1 cellular context compared by ENCODE assay signal in the genomic region with DNA sequence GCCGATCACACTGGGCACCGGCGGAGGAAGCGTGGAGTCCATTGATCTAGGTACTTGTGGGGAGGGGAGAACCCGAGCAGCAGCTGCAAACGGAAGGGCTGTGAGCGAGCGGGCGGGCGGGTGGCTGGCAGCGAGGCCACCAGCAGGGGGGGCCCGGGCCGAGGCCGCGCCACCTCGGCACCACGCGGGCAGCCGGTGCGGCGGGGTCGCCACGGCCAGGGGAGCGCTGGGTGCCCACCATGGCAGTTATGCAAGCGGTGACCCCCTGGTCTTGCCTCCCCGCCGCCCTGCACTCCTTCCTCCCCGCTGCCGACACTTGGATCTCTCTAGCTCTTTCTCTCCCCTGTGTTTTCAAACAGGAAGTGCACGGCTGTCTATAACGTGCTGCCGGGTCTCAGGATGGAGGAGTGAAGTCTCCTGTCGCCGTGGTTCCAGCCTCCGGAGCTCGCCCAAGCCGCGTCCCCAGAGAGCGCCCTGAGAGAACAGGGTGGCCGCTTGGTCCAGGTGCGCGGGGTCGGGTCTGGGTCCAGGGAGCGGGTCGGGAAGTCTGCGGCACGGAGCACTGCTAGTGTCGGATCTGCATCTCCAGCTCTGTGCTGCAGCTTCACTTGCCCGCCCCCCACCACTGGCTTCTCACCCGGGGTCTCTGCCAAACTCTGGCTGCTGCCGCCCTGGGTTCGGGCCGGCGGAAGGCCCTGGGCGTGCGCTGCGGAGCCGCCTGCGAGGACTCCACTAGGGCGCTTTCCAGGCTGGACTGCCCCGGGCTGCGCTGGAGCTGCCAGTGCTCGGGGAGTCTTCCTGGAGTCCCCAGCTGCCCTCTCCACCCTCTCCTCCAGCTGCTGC.
TF ChIP-seq lines count a peak whose summit lies in the region.

No MANE protein-coding gene starts in this region.

TF ChIP-seq in GM12878, 131 proteins besides CTCF, POLR2A, EP300 and RAD21 (continued from another document and continues in another):
- TF ChIP-seq, protein P1, sequence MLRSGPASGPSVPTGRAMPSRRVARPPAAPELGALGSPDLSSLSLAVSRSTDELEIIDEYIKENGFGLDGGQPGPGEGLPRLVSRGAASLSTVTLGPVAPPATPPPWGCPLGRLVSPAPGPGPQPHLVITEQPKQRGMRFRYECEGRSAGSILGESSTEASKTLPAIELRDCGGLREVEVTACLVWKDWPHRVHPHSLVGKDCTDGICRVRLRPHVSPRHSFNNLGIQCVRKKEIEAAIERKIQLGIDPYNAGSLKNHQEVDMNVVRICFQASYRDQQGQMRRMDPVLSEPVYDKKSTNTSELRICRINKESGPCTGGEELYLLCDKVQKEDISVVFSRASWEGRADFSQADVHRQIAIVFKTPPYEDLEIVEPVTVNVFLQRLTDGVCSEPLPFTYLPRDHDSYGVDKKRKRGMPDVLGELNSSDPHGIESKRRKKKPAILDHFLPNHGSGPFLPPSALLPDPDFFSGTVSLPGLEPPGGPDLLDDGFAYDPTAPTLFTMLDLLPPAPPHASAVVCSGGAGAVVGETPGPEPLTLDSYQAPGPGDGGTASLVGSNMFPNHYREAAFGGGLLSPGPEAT (IDR thresholded peaks at IDR 0.05; ENCODE audit: low read depth): no peak
- TF ChIP-seq FOXM1 (IDR thresholded peaks at IDR 0.05; ENCODE audit: low read depth, low read length): no peak
- TF ChIP-seq RUNX3 (IDR thresholded peaks at IDR 0.05; ENCODE audit: low read length): peak; percentile 56
- no peak for TF ChIP-seq SRF (IDR thresholded peaks at IDR 0.05; ENCODE audit: low read depth in 2 of 2, low read length in 2 of 2)
- TF ChIP-seq, protein P2, sequence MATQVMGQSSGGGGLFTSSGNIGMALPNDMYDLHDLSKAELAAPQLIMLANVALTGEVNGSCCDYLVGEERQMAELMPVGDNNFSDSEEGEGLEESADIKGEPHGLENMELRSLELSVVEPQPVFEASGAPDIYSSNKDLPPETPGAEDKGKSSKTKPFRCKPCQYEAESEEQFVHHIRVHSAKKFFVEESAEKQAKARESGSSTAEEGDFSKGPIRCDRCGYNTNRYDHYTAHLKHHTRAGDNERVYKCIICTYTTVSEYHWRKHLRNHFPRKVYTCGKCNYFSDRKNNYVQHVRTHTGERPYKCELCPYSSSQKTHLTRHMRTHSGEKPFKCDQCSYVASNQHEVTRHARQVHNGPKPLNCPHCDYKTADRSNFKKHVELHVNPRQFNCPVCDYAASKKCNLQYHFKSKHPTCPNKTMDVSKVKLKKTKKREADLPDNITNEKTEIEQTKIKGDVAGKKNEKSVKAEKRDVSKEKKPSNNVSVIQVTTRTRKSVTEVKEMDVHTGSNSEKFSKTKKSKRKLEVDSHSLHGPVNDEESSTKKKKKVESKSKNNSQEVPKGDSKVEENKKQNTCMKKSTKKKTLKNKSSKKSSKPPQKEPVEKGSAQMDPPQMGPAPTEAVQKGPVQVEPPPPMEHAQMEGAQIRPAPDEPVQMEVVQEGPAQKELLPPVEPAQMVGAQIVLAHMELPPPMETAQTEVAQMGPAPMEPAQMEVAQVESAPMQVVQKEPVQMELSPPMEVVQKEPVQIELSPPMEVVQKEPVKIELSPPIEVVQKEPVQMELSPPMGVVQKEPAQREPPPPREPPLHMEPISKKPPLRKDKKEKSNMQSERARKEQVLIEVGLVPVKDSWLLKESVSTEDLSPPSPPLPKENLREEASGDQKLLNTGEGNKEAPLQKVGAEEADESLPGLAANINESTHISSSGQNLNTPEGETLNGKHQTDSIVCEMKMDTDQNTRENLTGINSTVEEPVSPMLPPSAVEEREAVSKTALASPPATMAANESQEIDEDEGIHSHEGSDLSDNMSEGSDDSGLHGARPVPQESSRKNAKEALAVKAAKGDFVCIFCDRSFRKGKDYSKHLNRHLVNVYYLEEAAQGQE (IDR thresholded peaks at IDR 0.05; ENCODE audit: low read depth, low read length): no peak
- no peak for TF ChIP-seq FOS (IDR thresholded peaks at IDR 0.05; ENCODE audit: borderline replicate concordance, extremely low read depth, insufficient read length)
- peak; percentile 83; the same call in 1 of the 2 replicates for TF ChIP-seq TCF12 (IDR thresholded peaks at IDR 0.05; ENCODE audit: low read depth, low read length)
- TF ChIP-seq BRCA1 (IDR thresholded peaks at IDR 0.05; ENCODE audit: low read depth, low read length): no peak
- no peak for TF ChIP-seq NFYA (IDR thresholded peaks at IDR 0.05; ENCODE audit: borderline replicate concordance, low read depth, low read length)
- TF ChIP-seq YY1 (IDR thresholded peaks at IDR 0.05; ENCODE audit: low read depth, low read length): peak; percentile 83
- peak; percentile 84 for TF ChIP-seq BACH1 (IDR thresholded peaks at IDR 0.05; ENCODE audit: borderline replicate concordance)
- TF ChIP-seq PAX8 (IDR thresholded peaks at IDR 0.05): no peak
- no peak for TF ChIP-seq ZNF384 (IDR thresholded peaks at IDR 0.05; ENCODE audit: borderline replicate concordance, low read depth, low read length)
- no peak for TF ChIP-seq ATF7 (IDR thresholded peaks at IDR 0.05; ENCODE audit: low read depth)
- TF ChIP-seq, protein P3, sequence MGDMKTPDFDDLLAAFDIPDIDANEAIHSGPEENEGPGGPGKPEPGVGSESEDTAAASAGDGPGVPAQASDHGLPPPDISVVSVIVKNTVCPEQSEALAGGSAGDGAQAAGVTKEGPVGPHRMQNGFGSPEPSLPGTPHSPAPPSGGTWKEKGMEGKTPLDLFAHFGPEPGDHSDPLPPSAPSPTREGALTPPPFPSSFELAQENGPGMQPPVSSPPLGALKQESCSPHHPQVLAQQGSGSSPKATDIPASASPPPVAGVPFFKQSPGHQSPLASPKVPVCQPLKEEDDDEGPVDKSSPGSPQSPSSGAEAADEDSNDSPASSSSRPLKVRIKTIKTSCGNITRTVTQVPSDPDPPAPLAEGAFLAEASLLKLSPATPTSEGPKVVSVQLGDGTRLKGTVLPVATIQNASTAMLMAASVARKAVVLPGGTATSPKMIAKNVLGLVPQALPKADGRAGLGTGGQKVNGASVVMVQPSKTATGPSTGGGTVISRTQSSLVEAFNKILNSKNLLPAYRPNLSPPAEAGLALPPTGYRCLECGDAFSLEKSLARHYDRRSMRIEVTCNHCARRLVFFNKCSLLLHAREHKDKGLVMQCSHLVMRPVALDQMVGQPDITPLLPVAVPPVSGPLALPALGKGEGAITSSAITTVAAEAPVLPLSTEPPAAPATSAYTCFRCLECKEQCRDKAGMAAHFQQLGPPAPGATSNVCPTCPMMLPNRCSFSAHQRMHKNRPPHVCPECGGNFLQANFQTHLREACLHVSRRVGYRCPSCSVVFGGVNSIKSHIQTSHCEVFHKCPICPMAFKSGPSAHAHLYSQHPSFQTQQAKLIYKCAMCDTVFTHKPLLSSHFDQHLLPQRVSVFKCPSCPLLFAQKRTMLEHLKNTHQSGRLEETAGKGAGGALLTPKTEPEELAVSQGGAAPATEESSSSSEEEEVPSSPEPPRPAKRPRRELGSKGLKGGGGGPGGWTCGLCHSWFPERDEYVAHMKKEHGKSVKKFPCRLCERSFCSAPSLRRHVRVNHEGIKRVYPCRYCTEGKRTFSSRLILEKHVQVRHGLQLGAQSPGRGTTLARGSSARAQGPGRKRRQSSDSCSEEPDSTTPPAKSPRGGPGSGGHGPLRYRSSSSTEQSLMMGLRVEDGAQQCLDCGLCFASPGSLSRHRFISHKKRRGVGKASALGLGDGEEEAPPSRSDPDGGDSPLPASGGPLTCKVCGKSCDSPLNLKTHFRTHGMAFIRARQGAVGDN (IDR thresholded peaks at IDR 0.05): peak; percentile 84
- TF ChIP-seq, protein P4, sequence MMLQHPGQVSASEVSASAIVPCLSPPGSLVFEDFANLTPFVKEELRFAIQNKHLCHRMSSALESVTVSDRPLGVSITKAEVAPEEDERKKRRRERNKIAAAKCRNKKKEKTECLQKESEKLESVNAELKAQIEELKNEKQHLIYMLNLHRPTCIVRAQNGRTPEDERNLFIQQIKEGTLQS (IDR thresholded peaks at IDR 0.05; ENCODE audit: borderline replicate concordance, extremely low read depth, low read depth, low read length): no peak
- TF ChIP-seq ZNF24 (IDR thresholded peaks at IDR 0.05): peak; percentile 65; the same call in 1 of the 2 replicates
- no peak for TF ChIP-seq EZH2 (IDR thresholded peaks at IDR 0.05; ENCODE audit: borderline replicate concordance, control insufficient read depth, low read depth, low read length)
- TF ChIP-seq KDM1A (IDR thresholded peaks at IDR 0.05; ENCODE audit: borderline replicate concordance): no peak
- peak; percentile 81 for TF ChIP-seq IKZF1 (conservative IDR thresholded peaks at IDR 0.05)
- TF ChIP-seq ETV6 (conservative IDR thresholded peaks at IDR 0.05 in 1 of 2, IDR thresholded peaks at IDR 0.05 in 1 of 2; ENCODE audit: borderline replicate concordance in 1 of 2, low read depth in 1 of 2): peak in 1 of 2 experiments; percentile 35; a peak in 1 of 4 replicates
- TF ChIP-seq TARDBP (IDR thresholded peaks at IDR 0.05; ENCODE audit: borderline replicate concordance): no peak
- peak; percentile 77 for TF ChIP-seq SPI1 (IDR thresholded peaks at IDR 0.05; ENCODE audit: borderline replicate concordance, insufficient read depth, low read depth, low read length)
- TF ChIP-seq CHD1 (IDR thresholded peaks at IDR 0.05; ENCODE audit: low read depth, low read length): no peak
- TF ChIP-seq MTA3 (IDR thresholded peaks at IDR 0.05; ENCODE audit: borderline replicate concordance, low read length): no peak
- TF ChIP-seq, protein P5, sequence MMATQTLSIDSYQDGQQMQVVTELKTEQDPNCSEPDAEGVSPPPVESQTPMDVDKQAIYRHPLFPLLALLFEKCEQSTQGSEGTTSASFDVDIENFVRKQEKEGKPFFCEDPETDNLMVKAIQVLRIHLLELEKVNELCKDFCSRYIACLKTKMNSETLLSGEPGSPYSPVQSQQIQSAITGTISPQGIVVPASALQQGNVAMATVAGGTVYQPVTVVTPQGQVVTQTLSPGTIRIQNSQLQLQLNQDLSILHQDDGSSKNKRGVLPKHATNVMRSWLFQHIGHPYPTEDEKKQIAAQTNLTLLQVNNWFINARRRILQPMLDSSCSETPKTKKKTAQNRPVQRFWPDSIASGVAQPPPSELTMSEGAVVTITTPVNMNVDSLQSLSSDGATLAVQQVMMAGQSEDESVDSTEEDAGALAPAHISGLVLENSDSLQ (IDR thresholded peaks at IDR 0.05): 0 out of 2 replicates have a peak, but pooled peaks have one; percentile 17
- no peak for TF ChIP-seq PML (IDR thresholded peaks at IDR 0.05; ENCODE audit: low read length)
- TF ChIP-seq SMC3 (IDR thresholded peaks at IDR 0.05; ENCODE audit: borderline replicate concordance, low read length): peak; percentile 21; the same call in 1 of the 2 replicates
- no peak for TF ChIP-seq SUZ12 (IDR thresholded peaks at IDR 0.05; ENCODE audit: unreplicated experiment)
- TF ChIP-seq ZNF274 (IDR thresholded peaks at IDR 0.05; ENCODE audit: insufficient read depth, insufficient read length): no peak
- TF ChIP-seq MYC (IDR thresholded peaks at IDR 0.05; ENCODE audit: insufficient read depth, insufficient read length, insufficient replicate concordance, low read length, severe bottlenecking): peak; percentile 95
- TF ChIP-seq, protein P6, sequence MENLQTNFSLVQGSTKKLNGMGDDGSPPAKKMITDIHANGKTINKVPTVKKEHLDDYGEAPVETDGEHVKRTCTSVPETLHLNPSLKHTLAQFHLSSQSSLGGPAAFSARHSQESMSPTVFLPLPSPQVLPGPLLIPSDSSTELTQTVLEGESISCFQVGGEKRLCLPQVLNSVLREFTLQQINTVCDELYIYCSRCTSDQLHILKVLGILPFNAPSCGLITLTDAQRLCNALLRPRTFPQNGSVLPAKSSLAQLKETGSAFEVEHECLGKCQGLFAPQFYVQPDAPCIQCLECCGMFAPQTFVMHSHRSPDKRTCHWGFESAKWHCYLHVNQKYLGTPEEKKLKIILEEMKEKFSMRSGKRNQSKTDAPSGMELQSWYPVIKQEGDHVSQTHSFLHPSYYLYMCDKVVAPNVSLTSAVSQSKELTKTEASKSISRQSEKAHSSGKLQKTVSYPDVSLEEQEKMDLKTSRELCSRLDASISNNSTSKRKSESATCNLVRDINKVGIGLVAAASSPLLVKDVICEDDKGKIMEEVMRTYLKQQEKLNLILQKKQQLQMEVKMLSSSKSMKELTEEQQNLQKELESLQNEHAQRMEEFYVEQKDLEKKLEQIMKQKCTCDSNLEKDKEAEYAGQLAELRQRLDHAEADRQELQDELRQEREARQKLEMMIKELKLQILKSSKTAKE (IDR thresholded peaks at IDR 0.05; ENCODE audit: low read depth, poor library complexity, severe bottlenecking): no peak
- TF ChIP-seq, protein P7, sequence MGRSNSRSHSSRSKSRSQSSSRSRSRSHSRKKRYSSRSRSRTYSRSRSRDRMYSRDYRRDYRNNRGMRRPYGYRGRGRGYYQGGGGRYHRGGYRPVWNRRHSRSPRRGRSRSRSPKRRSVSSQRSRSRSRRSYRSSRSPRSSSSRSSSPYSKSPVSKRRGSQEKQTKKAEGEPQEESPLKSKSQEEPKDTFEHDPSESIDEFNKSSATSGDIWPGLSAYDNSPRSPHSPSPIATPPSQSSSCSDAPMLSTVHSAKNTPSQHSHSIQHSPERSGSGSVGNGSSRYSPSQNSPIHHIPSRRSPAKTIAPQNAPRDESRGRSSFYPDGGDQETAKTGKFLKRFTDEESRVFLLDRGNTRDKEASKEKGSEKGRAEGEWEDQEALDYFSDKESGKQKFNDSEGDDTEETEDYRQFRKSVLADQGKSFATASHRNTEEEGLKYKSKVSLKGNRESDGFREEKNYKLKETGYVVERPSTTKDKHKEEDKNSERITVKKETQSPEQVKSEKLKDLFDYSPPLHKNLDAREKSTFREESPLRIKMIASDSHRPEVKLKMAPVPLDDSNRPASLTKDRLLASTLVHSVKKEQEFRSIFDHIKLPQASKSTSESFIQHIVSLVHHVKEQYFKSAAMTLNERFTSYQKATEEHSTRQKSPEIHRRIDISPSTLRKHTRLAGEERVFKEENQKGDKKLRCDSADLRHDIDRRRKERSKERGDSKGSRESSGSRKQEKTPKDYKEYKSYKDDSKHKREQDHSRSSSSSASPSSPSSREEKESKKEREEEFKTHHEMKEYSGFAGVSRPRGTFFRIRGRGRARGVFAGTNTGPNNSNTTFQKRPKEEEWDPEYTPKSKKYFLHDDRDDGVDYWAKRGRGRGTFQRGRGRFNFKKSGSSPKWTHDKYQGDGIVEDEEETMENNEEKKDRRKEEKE (IDR thresholded peaks at IDR 0.05): peak; percentile 66; the same call in 1 of the 2 replicates
- TF ChIP-seq, protein P8, sequence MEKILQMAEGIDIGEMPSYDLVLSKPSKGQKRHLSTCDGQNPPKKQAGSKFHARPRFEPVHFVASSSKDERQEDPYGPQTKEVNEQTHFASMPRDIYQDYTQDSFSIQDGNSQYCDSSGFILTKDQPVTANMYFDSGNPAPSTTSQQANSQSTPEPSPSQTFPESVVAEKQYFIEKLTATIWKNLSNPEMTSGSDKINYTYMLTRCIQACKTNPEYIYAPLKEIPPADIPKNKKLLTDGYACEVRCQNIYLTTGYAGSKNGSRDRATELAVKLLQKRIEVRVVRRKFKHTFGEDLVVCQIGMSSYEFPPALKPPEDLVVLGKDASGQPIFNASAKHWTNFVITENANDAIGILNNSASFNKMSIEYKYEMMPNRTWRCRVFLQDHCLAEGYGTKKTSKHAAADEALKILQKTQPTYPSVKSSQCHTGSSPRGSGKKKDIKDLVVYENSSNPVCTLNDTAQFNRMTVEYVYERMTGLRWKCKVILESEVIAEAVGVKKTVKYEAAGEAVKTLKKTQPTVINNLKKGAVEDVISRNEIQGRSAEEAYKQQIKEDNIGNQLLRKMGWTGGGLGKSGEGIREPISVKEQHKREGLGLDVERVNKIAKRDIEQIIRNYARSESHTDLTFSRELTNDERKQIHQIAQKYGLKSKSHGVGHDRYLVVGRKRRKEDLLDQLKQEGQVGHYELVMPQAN (conservative IDR thresholded peaks at IDR 0.05): peak; percentile 84
- no peak for TF ChIP-seq SREBF2 (IDR thresholded peaks at IDR 0.05; ENCODE audit: low read length)
- TF ChIP-seq BCL11A (IDR thresholded peaks at IDR 0.05; ENCODE audit: low read depth, low read length): no peak
